8 cellular contexts compared by ENCODE assay signal in the genomic region with DNA sequence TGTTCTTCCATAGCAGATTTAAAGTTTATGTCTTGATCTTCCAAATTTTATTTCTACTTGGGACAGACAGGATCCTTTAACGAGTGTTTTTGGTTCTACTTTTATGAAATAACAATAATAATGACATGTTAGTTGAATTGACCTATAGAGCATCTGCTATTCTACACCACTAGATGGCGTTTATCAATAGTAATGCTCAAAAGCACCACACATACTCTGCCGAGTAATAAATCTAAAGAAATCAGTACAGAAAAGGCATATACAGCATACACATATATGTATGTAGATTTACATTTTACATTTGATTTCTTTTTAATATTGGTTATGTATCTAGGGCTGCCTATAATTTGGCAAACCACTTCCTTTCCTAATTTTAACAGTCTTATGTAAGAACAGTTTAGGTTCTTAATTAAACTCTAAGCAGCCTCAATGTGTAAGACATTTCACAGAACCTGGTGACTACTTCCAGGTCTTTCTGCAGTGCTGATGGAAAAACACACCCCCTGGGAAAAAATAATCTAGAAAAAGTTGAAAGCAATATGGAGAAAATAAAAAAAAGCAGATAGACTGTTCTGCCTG. TPM values are rescaled to one million over a fixed set of nuclear protein-coding genes. Genes with fewer than 3 reads are reported as not detected.
DNase-seq lines count a peak whose midpoint lies in the region; ATAC-seq and TF ChIP-seq lines count a peak whose summit lies in the region.

No MANE protein-coding gene starts in this region.

- CTCF ChIA-PET in MCF 10A (lab: Yijun Ruan, JAX): interaction anchor here (0.6 to 2.8 kb wide), 10 partner anchors 13 to 605 kb away, joined by 3 to 32 read pairs (median 4); no protein-coding TSS in a partner anchor

- peak; percentile 68 for ATAC-seq in GM19328 (IDR thresholded peaks at IDR 0.05; ENCODE audit: unreplicated experiment)
- peak; percentile 83 for ATAC-seq in HG03460 (IDR thresholded peaks at IDR 0.05; ENCODE audit: unreplicated experiment)
- peak; percentile 60 to 78 for ATAC-seq in upper lobe of left lung (ENCODE audit: low FRiP score in 2 of 2)
- ATAC-seq in GM19023 (IDR thresholded peaks at IDR 0.05; ENCODE audit: unreplicated experiment): no peak

- no TSS peak for BruUV-seq in MCF 10A (replicated peaks; lab: Mats Ljungman, UMichigan)

- no peaks in the 10 kb centered on the region for H3K9me3 Mint-ChIP-seq in MCF 10A (ENCODE audit: unreplicated experiment)

- H3K9me3 ChIP-seq in upper lobe of left lung: no peaks in the 10 kb centered on the region

- H3K4me3 ChIP-seq in kidney epithelial cell (ENCODE audit: low read depth, low read length): no peak overlapping the region
- H3K4me3 ChIP-seq in upper lobe of left lung: no peak overlapping the region

- H3K36me3 Mint-ChIP-seq in MCF 10A (ENCODE audit: insufficient read depth, unreplicated experiment): no peaks in the 10 kb centered on the region

- no peak overlapping the region for H3K27ac ChIP-seq in upper lobe of left lung

- H3K4me1 Mint-ChIP-seq in MCF 10A (ENCODE audit: insufficient read depth, unreplicated experiment): peaks cover 6% of the 10 kb centered on the region

- TF ChIP-seq CTCF in MCF 10A (IDR thresholded peaks at IDR 0.05; ENCODE audit: unreplicated experiment): peak; percentile 76
- peak; percentile 54 for TF ChIP-seq CTCF in kidney epithelial cell (IDR thresholded peaks at IDR 0.05; ENCODE audit: insufficient read depth, low read length, poor library complexity, severe bottlenecking)
- peak; percentile 44 to 76 (median 72) for TF ChIP-seq CTCF in upper lobe of left lung (IDR thresholded peaks at IDR 0.05)

- H3K36me3 ChIP-seq in kidney epithelial cell (ENCODE audit: control insufficient read depth, insufficient read depth, low read length) (no peaks in the 10 kb centered on the region), upper lobe of left lung (no peaks in the 10 kb centered on the region)

- 0% methylated on average over 3 of the region's 3 CpGs for WGBS in upper lobe of left lung, 2 donors

- peaks cover 5 to 11% (median 6%) of the 10 kb centered on the region in 4 donors for H3K4me1 ChIP-seq in upper lobe of left lung

- H3K27me3 ChIP-seq in kidney epithelial cell (ENCODE audit: control insufficient read depth, insufficient read depth, low read length) (no peaks in the 10 kb centered on the region), upper lobe of left lung (no peaks in the 10 kb centered on the region)

- intact Hi-C loops in MCF 10A (cut with micrococcal nuclease): loop anchor here (1.0 kb wide), 4 partner anchors 158 to 605 kb away; no protein-coding TSS in a partner anchor

- no peak overlapping the region for H3K27ac Mint-ChIP-seq in MCF 10A (ENCODE audit: low read depth, unreplicated experiment)

- TF ChIP-seq EP300 in upper lobe of left lung (IDR thresholded peaks at IDR 0.05): no peak

- no peak overlapping the region for H3K4me3 Mint-ChIP-seq in MCF 10A (ENCODE audit: unreplicated experiment)

- no peak for TF ChIP-seq POLR2A in upper lobe of left lung (IDR thresholded peaks at IDR 0.05)

- no peaks in the 10 kb centered on the region for H3K27me3 Mint-ChIP-seq in MCF 10A (ENCODE audit: insufficient read depth, unreplicated experiment)

- POLR2A ChIA-PET in MCF 10A (lab: Yijun Ruan, JAX): interaction anchor here (1.3 kb wide), 1 partner anchor 477 kb away, joined by 4 read pairs; no protein-coding TSS in a partner anchor

- peak; percentile 58 for DNase-seq in COR-L47 (lab: John Stamatoyannopoulos, UW)
- DNase-seq in NCI-H526 treated with DMSO at 0.1 percent for 48 hours (lab: John Stamatoyannopoulos, UW): peak; percentile 49
- DNase-seq in MCF 10A (ENCODE audit: unreplicated experiment): peak; percentile 81
- DNase-seq in kidney epithelial cell (ENCODE audit: low read depth): no peak
- DNase-seq in upper lobe of left lung: no peak

RNA-seq across cellular contexts. Expression of a gene that starts 5.9 kb away (rescaled TPM):
- total RNA-seq in MCF 10A (2022) (15.2 and 18.3 TPM in 2 replicates), kidney epithelial cell (13.7 and 16.4 TPM in 2 replicates), upper lobe of left lung (10 to 100 TPM; 23.3 to 51.3 (median 34.2) TPM)

Comparison
In these comparisons a context has a peak if more than half of its experiments do, and no peak if none do; other contexts are left out.
1. DNase-seq: peak in COR-L47 (single experiment), NCI-H526 treated with DMSO at 0.1 percent for 48 hours (single experiment) and MCF 10A (single experiment); none in kidney epithelial cell (single experiment) and upper lobe of left lung (0 of 2).
2. Peak in every context shown above with its lines, with median percentiles within 50 percentile points of each other: CTCF ChIP-seq.